ENCODE assay signal across 19 cellular contexts in the genomic region with DNA sequence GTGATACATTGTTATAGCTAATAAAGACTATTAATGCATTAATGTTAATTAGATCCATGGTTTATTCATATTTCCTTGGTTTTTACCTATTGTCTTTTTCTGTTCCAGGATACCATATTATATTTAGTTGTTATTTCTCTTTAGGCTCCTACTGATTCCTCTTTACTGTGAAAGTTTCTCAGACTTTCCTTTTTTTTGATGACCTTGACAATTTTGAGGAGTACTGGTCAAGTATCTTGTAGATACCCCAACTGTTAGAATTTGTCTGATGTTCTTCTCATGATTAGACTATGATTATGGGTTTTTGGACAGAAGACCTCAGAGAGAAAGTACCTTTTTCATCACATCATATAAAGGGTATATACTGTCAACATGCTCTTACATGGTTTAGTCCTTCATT. TPM values are rescaled to one million over a fixed set of nuclear protein-coding genes. Genes with fewer than 3 reads are reported as not detected.
DNase-seq lines count a peak whose midpoint lies in the region; ATAC-seq, FAIRE-seq and TF ChIP-seq lines count a peak whose summit lies in the region.
"Had no signal": no experiment of that assay in that cellular context is flagged by ENCODE, and none has a peak within 500 bp of the region (broad histone marks: within the 10 kb centered on the region; RNA-seq: fewer than 3 reads in every experiment).

No MANE protein-coding gene starts in this region.

- peaks cover 0 to 96% (median 40%) of the 10 kb centered on the region in 9 donors for H3K36me3 ChIP-seq in heart right ventricle

- H3K4me1 ChIP-seq in A549 (no peaks in the 10 kb centered on the region), heart right ventricle (peaks cover 0 to 7% (median 0%) of the 10 kb centered on the region in 9 donors)

- no peaks in the 10 kb centered on the region for H3K27me3 ChIP-seq in heart right ventricle

- peak overlapping the region; percentile 59 for H3K27ac Mint-ChIP-seq in T-helper 17 cell

- no peak overlapping the region for H3K4me2 ChIP-seq in A549

- POLR2A ChIA-PET in A549 (lab: Yijun Ruan, JAX): no interaction called here

- no peaks in the 10 kb centered on the region for H3K27me3 Mint-ChIP-seq in T-helper 17 cell
- H3K27me3 Mint-ChIP-seq: CD4-positive, alpha-beta memory T cell had no signal

- TF ChIP-seq POLR2A in A549 (IDR thresholded peaks at IDR 0.05; ENCODE audit: low read length): no peak

- TF ChIP-seq CTCF in A549 (IDR thresholded peaks at IDR 0.05) (no peak), foreskin fibroblast (IDR thresholded peaks at IDR 0.05; ENCODE audit: low read depth, low read length) (no peak), heart right ventricle (IDR thresholded peaks at IDR 0.05) (no peak)

- no peak for TF ChIP-seq RAD21 in A549 (conservative IDR thresholded peaks at IDR 0.05 in 1 of 2, IDR thresholded peaks at IDR 0.05 in 1 of 2)

- H3K27ac ChIP-seq in A549: no peak overlapping the region
- H3K27ac ChIP-seq in heart right ventricle: no peak overlapping the region

- no peak for DNase-seq in A549 (ENCODE audit: low read depth in 1 of 2, low spot score in 1 of 2)
- no peak for DNase-seq in GM18507 (ENCODE audit: extremely low spot score, insufficient read length, low read depth)
- DNase-seq in T-helper 17 cell: no peak
- no peak for DNase-seq in foreskin fibroblast
- DNase-seq in heart right ventricle: no peak
- DNase-seq: ACHN; C1 segment of cervical spinal cord; Calu3; CD4-positive, alpha-beta memory T cell; COR-L47; DMS53; DMS79 treated with DMSO at 0.1 percent for 48 hours; GF-D8; GOT3; H7; HCEC 1CT had no signal

- no peaks in the 10 kb centered on the region for H3K9me3 ChIP-seq in A549
- no peaks in the 10 kb centered on the region for H3K9me3 ChIP-seq in T-helper 17 cell (ENCODE audit: control insufficient read depth, low read length, poor library complexity, severe bottlenecking)
- H3K9me3 ChIP-seq in heart right ventricle: no peaks in the 10 kb centered on the region

- FAIRE-seq in A549 (lab: Jason Lieb, UNC) (no peak), GM18507 (lab: Jason Lieb, UNC) (peak; percentile 15)
- FAIRE-seq: A204.1, GM12891 had no signal

- H3K4me1 Mint-ChIP-seq in T-helper 17 cell: peaks cover 13% of the 10 kb centered on the region

- CTCF ChIA-PET in A549 (lab: Yijun Ruan, JAX): no interaction called here

- H3K36me3 Mint-ChIP-seq in T-helper 17 cell (ENCODE audit: low read depth): peaks cover 16% of the 10 kb centered on the region

- H3K4me3 ChIP-seq in A549: no peak overlapping the region
- no peak overlapping the region for H3K4me3 ChIP-seq in foreskin fibroblast (ENCODE audit: low read depth in 1 of 2, low read length in 2 of 2)
- no peak overlapping the region for H3K4me3 ChIP-seq in heart right ventricle

- intact Hi-C loops in heart right ventricle (cut with DNase I): no loop called here

- H3K4me3 Mint-ChIP-seq in T-helper 17 cell: no peak overlapping the region
- H3K4me3 Mint-ChIP-seq: CD4-positive, alpha-beta memory T cell had no signal

- ATAC-seq in A549 (no peak), T-helper 17 cell (no peak), HG03460 (IDR thresholded peaks at IDR 0.05; ENCODE audit: unreplicated experiment) (no peak), heart right ventricle (no peak)

- TF ChIP-seq EP300 in A549 (IDR thresholded peaks at IDR 0.05): no peak

TF ChIP-seq in A549, 52 proteins besides CTCF, POLR2A, EP300 and RAD21:
- TF ChIP-seq RFX5 (IDR thresholded peaks at IDR 0.05): no peak
- peak; percentile 88 for TF ChIP-seq MAFK (IDR thresholded peaks at IDR 0.05; ENCODE audit: partially characterized antibody)
- no peak for TF ChIP-seq FOSB (CRISPR knock-in tag; IDR thresholded peaks at IDR 0.05)
- no peak for TF ChIP-seq CHD4 (IDR thresholded peaks at IDR 0.05; ENCODE audit: borderline replicate concordance)
- no peak for TF ChIP-seq GATA3 (IDR thresholded peaks at IDR 0.05; ENCODE audit: borderline replicate concordance)

RNA-seq across cellular contexts. Expression of gene EMSY, which starts 26.6 kb away (rescaled TPM):
- polyA plus RNA-seq in A549 (2011; rRNA removed) (23.0 and 23.6 TPM in 2 replicates), A549 (2017; fragmentation: RNase III; extraction: RNeasy Plus Mini Kit Qiagen cat#74134 plus additional on column Dnase treatment) (10.2 to 11.2 TPM (median 11.0 TPM) in 3 replicates), heart right ventricle (1 to 10 TPM; 5.9 to 9.7 TPM)
- 13.9 and 14.9 TPM in 2 replicates for polyA plus RNA-seq in A549 (2012; cell fraction: cytosol; rRNA removed)
- 24.2 and 29.7 TPM in 2 replicates for polyA plus RNA-seq in A549 (2012; cell fraction: nucleus; rRNA removed)
- 29.8 and 36.3 TPM in 2 replicates for polyA minus RNA-seq in A549 (2011; rRNA and poly(A)+ RNA removed)
- total RNA-seq in T-helper 17 cell (10 to 100 TPM; 25.3 to 34.6 TPM), heart right ventricle (10 to 100 TPM; 14.2 to 23.4 (median 18.1) TPM)
